26 cellular contexts compared by ENCODE assay signal in the genomic region with DNA sequence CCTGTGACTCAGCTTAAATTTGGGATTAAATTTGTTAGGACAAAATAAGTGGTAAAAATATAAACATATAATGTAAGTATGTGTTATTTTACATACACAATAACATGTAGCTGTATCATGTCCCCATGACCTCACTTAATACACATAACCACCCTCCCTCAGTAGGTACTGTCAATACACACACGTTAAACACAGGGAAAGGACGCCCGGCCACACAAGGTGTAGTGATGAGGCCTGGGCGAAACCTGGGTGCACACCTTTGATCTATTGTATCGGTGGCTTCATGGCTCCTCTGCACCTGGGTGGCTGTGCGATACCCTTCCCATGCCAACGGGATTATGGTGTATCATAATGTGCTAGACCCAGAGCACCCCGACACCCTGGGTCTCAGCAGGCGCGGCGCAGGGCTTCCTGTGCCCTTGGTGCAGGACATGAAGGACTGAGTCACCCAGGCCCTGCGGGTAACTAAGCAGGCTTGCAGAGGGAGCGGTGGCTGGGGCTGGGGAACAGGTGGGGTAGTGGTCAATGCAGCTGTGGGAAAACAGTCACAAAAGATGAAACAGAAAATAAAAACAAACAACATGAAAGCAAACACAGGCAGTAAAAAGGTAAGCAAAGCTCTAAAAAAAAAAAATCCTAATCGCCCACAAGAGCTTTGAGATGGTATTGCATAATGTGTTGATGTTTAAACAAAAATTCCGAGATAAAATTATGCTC.
DNase-seq lines count a peak whose midpoint lies in the region; ATAC-seq and TF ChIP-seq lines count a peak whose summit lies in the region.
"Had no signal": no experiment of that assay in that cellular context is flagged by ENCODE, and none has a peak within 500 bp of the region (broad histone marks: within the 10 kb centered on the region; RNA-seq: fewer than 3 reads in every experiment).

No MANE protein-coding gene starts in this region.

- POLR2A ChIA-PET in A673 (lab: Charles Lee; ENCODE audit: low non-redundant PET), result no interaction called here

- DNase-seq in DMS53 (lab: John Stamatoyannopoulos, UW), result peak; percentile 25
- no peak for DNase-seq in DMS53 treated with DMSO at 0.1 percent for 48 hours (lab: John Stamatoyannopoulos, UW; ENCODE audit: unreplicated experiment)
- peak; percentile 86 for DNase-seq in SW480 (ENCODE audit: low spot score)
- DNase-seq in kidney tubule cell (ENCODE audit: low spot score), result peak; percentile 20
- no peak for DNase-seq in stimulated activated effector memory CD8-positive, alpha-beta T cell treated with anti-CD3 and anti-CD28 coated beads, Interleukin-12 subunit alpha, Interleukin-12 subunit beta, amount 100 ng/mL, for 72 hours (ENCODE audit: low spot score in 2 of 2)
- DNase-seq in A673 (ENCODE audit: low spot score), result no peak
- DNase-seq in mesenteric fat pad (ENCODE audit: low spot score), result no peak
- DNase-seq: activated B cell treated with CpG ODN at 0.5 μM for 24 hours; activated CD4-positive, alpha-beta T cell treated with anti-CD3 and anti-CD28 coated beads, Interleukin-2, amount 50 U/mL, for 1 hour; effector CD8-positive, alpha-beta T cell; foreskin fibroblast; H7; mesendoderm; naive B cell; NCI-H1694; NCI-H2171; NCI-H510A; occipital lobe; Right ventricle myocardium superior; stimulated activated naive CD8-positive, alpha-beta T cell treated with anti-CD3 and anti-CD28 coated beads, Interleukin-15, Interleukin-2, amounts not matched to agents 100 U/mL and 50 U/mL, for 24 hours; T-helper 9 cell had no signal

- no TSS peak for BruUV-seq in A673 (replicated peaks; lab: Mats Ljungman, UMichigan)

- no peaks in the 10 kb centered on the region for H3K9me3 Mint-ChIP-seq in stimulated activated effector memory CD8-positive, alpha-beta T cell treated with anti-CD3 and anti-CD28 coated beads, Interleukin-12 subunit alpha, Interleukin-12 subunit beta, amount 100 ng/mL, for 72 hours
- H3K9me3 Mint-ChIP-seq: activated B cell treated with CpG ODN at 0.5 μM for 24 hours; activated naive CD4-positive, alpha-beta T cell treated with anti-CD3 and anti-CD28 coated beads, Interleukin-2, amount 50 U/mL, for 24 hours; naive B cell had no signal

- H3K4me1 Mint-ChIP-seq in stimulated activated effector memory CD8-positive, alpha-beta T cell treated with anti-CD3 and anti-CD28 coated beads, Interleukin-12 subunit alpha, Interleukin-12 subunit beta, amount 100 ng/mL, for 72 hours, result no peaks in the 10 kb centered on the region
- H3K4me1 Mint-ChIP-seq: activated B cell treated with CpG ODN at 0.5 μM for 24 hours; activated naive CD4-positive, alpha-beta T cell treated with anti-CD3 and anti-CD28 coated beads, Interleukin-2, amount 50 U/mL, for 24 hours had no signal

- intact Hi-C loops in A673 (cut with micrococcal nuclease; ENCODE audit: unreplicated experiment), result no loop called here

- peak overlapping the region; percentile 32 for H3K27ac Mint-ChIP-seq in stimulated activated effector memory CD8-positive, alpha-beta T cell treated with anti-CD3 and anti-CD28 coated beads, Interleukin-12 subunit alpha, Interleukin-12 subunit beta, amount 100 ng/mL, for 72 hours
- H3K27ac Mint-ChIP-seq: activated B cell treated with CpG ODN at 0.5 μM for 24 hours; activated naive CD4-positive, alpha-beta T cell treated with anti-CD3 and anti-CD28 coated beads, Interleukin-2, amount 50 U/mL, for 24 hours; naive B cell had no signal

- no peak overlapping the region for H3K27ac ChIP-seq in A673 (ENCODE audit: low read depth, low read length, poor library complexity, severe bottlenecking)
- H3K27ac ChIP-seq: 22Rv1, breast epithelium, thoracic aorta had no signal

- no peaks in the 10 kb centered on the region for H3K27me3 ChIP-seq in A673 (replicated peaks; ENCODE audit: insufficient read depth, low read depth, low read length, poor library complexity)
- H3K27me3 ChIP-seq: breast epithelium had no signal

- ATAC-seq in stimulated activated effector memory CD8-positive, alpha-beta T cell treated with anti-CD3 and anti-CD28 coated beads, Interleukin-12 subunit alpha, Interleukin-12 subunit beta, amount 100 ng/mL, for 72 hours, result peak; percentile 13
- ATAC-seq in HG03045 (IDR thresholded peaks at IDR 0.05; ENCODE audit: unreplicated experiment), result no peak
- ATAC-seq: stimulated activated naive CD8-positive, alpha-beta T cell treated with anti-CD3 and anti-CD28 coated beads, Interleukin-15, Interleukin-2, amounts not matched to agents 100 U/mL and 50 U/mL, for 24 hours had no signal

- no peaks in the 10 kb centered on the region for H3K9me3 ChIP-seq in A673 (ENCODE audit: low read depth, low read length, poor library complexity, severe bottlenecking)
- H3K9me3 ChIP-seq: breast epithelium, thoracic aorta had no signal

- H3K36me3 Mint-ChIP-seq in stimulated activated effector memory CD8-positive, alpha-beta T cell treated with anti-CD3 and anti-CD28 coated beads, Interleukin-12 subunit alpha, Interleukin-12 subunit beta, amount 100 ng/mL, for 72 hours, result no peaks in the 10 kb centered on the region
- H3K36me3 Mint-ChIP-seq: activated naive CD4-positive, alpha-beta T cell treated with anti-CD3 and anti-CD28 coated beads, Interleukin-2, amount 50 U/mL, for 24 hours; naive B cell had no signal

- H3K4me3 ChIP-seq in A673 (ENCODE audit: low read depth, low read length, poor library complexity, severe bottlenecking), result no peak overlapping the region
- H3K4me3 ChIP-seq: breast epithelium, thoracic aorta had no signal

- no peak for TF ChIP-seq CTCF in A673 (conservative IDR thresholded peaks at IDR 0.05; ENCODE audit: low read depth, low read length)

- peaks cover 70% of the 10 kb centered on the region for H3K36me3 ChIP-seq in A673 (ENCODE audit: insufficient read depth, low read length, poor library complexity, severe bottlenecking)
- H3K36me3 ChIP-seq: breast epithelium, thoracic aorta had no signal

- no peak overlapping the region for H3K4me3 Mint-ChIP-seq in stimulated activated effector memory CD8-positive, alpha-beta T cell treated with anti-CD3 and anti-CD28 coated beads, Interleukin-12 subunit alpha, Interleukin-12 subunit beta, amount 100 ng/mL, for 72 hours
- H3K4me3 Mint-ChIP-seq: activated B cell treated with CpG ODN at 0.5 μM for 24 hours; activated naive CD4-positive, alpha-beta T cell treated with anti-CD3 and anti-CD28 coated beads, Interleukin-2, amount 50 U/mL, for 24 hours; naive B cell had no signal

- CTCF ChIA-PET in A673 (lab: Charles Lee), result interaction anchor here (0.6 kb wide), 1 partner anchor 172 kb away, joined by 3 read pairs; no protein-coding TSS in a partner anchor

- peaks cover 13% of the 10 kb centered on the region for H3K4me1 ChIP-seq in A673 (ENCODE audit: insufficient read depth, low read length, poor library complexity, severe bottlenecking)
- H3K4me1 ChIP-seq: breast epithelium had no signal

Comparison
In these comparisons a context has a peak if more than half of its experiments do, and no peak if none do; other contexts are left out.
1. DNase-seq: peak in DMS53 (single experiment), SW480 (single experiment) and kidney tubule cell (single experiment); none in DMS53 treated with DMSO at 0.1 percent for 48 hours (single experiment), stimulated activated effector memory CD8-positive, alpha-beta T cell treated with anti-CD3 and anti-CD28 coated beads, Interleukin-12 subunit alpha, Interleukin-12 subunit beta, amount 100 ng/mL, for 72 hours (0 of 2), A673 (single experiment) and mesenteric fat pad (single experiment).